11 cellular contexts compared by ENCODE assay signal in the genomic region with DNA sequence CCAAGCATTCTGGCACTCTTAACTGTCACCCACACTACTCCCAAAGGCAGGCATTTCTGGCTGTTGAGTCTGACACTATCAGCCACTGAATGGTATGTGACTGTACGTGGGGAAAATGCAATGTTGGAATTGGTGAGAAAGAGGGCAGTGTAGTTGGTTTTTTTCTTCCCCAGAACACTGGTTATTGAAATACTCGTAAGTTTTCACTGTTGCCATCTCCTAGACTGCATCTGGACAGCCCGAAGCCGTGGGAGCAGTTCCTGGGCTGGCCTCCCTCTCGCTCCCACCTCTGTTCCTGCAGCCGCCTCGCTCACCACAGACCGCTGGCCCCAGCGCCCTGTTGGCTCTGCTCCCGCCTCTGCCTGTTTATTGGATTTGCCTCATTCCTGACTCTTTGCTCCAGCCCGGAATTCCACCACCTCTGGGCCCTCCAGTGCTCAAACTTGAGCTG. TPM values are rescaled to one million over a fixed set of nuclear protein-coding genes. Genes with fewer than 3 reads are reported as not detected.
DNase-seq lines count a peak whose midpoint lies in the region; ATAC-seq and TF ChIP-seq lines count a peak whose summit lies in the region.
"Had no signal": no experiment of that assay in that cellular context is flagged by ENCODE, and none has a peak within 500 bp of the region (broad histone marks: within the 10 kb centered on the region; RNA-seq: fewer than 3 reads in every experiment).

No MANE protein-coding gene starts in this region.

- peak; percentile 62 for ATAC-seq in body of pancreas
- ATAC-seq in sciatic nerve, result peak; percentile 92
- ATAC-seq in HG03378 (IDR thresholded peaks at IDR 0.05; ENCODE audit: unreplicated experiment), result no peak

- intact Hi-C loops in body of pancreas (cut with DNase I), result no loop called here
- intact Hi-C loops in sciatic nerve (cut with DNase I), result no loop called here

- no peak overlapping the region for H3K4me3 ChIP-seq in body of pancreas

- no peaks in the 10 kb centered on the region for H3K36me3 ChIP-seq in body of pancreas (replicated peaks in 1 of 2; ENCODE audit: insufficient read depth in 1 of 2, low read depth in 2 of 2)
- H3K36me3 ChIP-seq: WERI-Rb-1 had no signal

- WGBS in body of pancreas, 2 donors, result 61 to 73% methylated on average over 11 of the region's 11 CpGs

- H3K27ac ChIP-seq in body of pancreas, result peak overlapping the region in 2 of 4 donors; percentile 11 to 51
- H3K27ac ChIP-seq: WERI-Rb-1 had no signal

- TF ChIP-seq CTCF in body of pancreas (IDR thresholded peaks at IDR 0.05), result no peak

- TF ChIP-seq POLR2A in body of pancreas (IDR thresholded peaks at IDR 0.05), result no peak

- DNase-seq in ELR (ENCODE audit: low read depth) (peak; percentile 54), body of pancreas (peak; percentile 40 to 57 (median 52)), kidney glomerular epithelial cell (lab: John Stamatoyannopoulos, UW) (peak; percentile 53), sciatic nerve (ENCODE audit: low spot score) (peak; percentile 69), cerebellar nuclear complex (lab: John Stamatoyannopoulos, UW) (no peak), D341Med (ENCODE audit: low spot score) (no peak)
- DNase-seq in stimulated activated CD4-positive, alpha-beta T cell treated with anti-CD3 and anti-CD28 coated beads, Interleukin-2, amount 100 ng/mL, for 24 hours, result no peak
- DNase-seq: NCI-H510A, retina, WERI-Rb-1 had no signal

- H3K27me3 ChIP-seq in body of pancreas, result no peaks in the 10 kb centered on the region

- no peaks in the 10 kb centered on the region for H3K9me3 ChIP-seq in body of pancreas

- peaks cover 18% of the 10 kb centered on the region for H3K4me1 ChIP-seq in body of pancreas

RNA-seq across cellular contexts. Expression of a gene that starts 5.7 kb away (rescaled TPM):
- 1 to 10 TPM; 3.9 to 5.3 TPM for total RNA-seq in body of pancreas
- total RNA-seq in sciatic nerve, result 16.9 TPM

Comparison
In these comparisons a context has a peak if more than half of its experiments do, and no peak if none do; other contexts are left out.
1. DNase-seq: peak in ELR (single experiment), body of pancreas (4 of 4), kidney glomerular epithelial cell (single experiment) and sciatic nerve (single experiment); none in cerebellar nuclear complex (0 of 2), stimulated activated CD4-positive, alpha-beta T cell treated with anti-CD3 and anti-CD28 coated beads, Interleukin-2, amount 100 ng/mL, for 24 hours (0 of 2) and D341Med (single experiment).